Comparison of ENCODE assay signal across 11 cellular contexts in genomic region chr2:54677476-54678265, GRCh38.
"Had no signal": no experiment of that assay in that cellular context is flagged by ENCODE, and none has a peak within 500 bp of the region (broad histone marks: within the 10 kb centered on the region; RNA-seq: fewer than 3 reads in every experiment).

No MANE protein-coding gene starts in this region.

- ATAC-seq: left lobe of liver, natural killer cell had no signal

- H3K36me3 ChIP-seq: adrenal gland, neutrophil, transverse colon, WERI-Rb-1 had no signal

- H3K9me3 ChIP-seq: adrenal gland, neutrophil, transverse colon had no signal

- H3K27me3 ChIP-seq: adrenal gland, neutrophil, transverse colon had no signal

- H3K4me3 ChIP-seq: adrenal gland, transverse colon had no signal

- DNase-seq: activated CD4-positive, alpha-beta memory T cell treated with anti-CD3 and anti-CD28 coated beads, Interleukin-2, amount 10 ng/mL, durations not matched to agents 7 days and 5 days; activated effector memory CD4-positive, alpha-beta T cell treated with anti-CD3 and anti-CD28 coated beads, Interleukin-2, amount 50 U/mL, for 16 hours; activated T-cell treated with anti-CD3 and anti-CD28 coated beads, Interleukin-2, amount 50 U/mL, for 24 hours; adrenal gland; natural killer cell; stimulated activated CD4-positive, alpha-beta T cell treated with anti-CD3 and anti-CD28 coated beads, Interleukin-12 subunit alpha, Interleukin-12 subunit beta, amount 100 ng/mL, for 4 hours; stimulated activated CD4-positive, alpha-beta T cell treated with anti-CD3 and anti-CD28 coated beads, Interleukin-2, amount 100 ng/mL, for 24 hours; transverse colon; WERI-Rb-1 had no signal

- H3K27ac ChIP-seq: adrenal gland, neutrophil, transverse colon, WERI-Rb-1 had no signal
